In genomic region chr7:70353948-70354335, GRCh38 we compare ENCODE assay signal across 20 cellular contexts.
"Had no signal": no experiment of that assay in that cellular context is flagged by ENCODE, and none has a peak within 500 bp of the region (broad histone marks: within the 10 kb centered on the region; RNA-seq: fewer than 3 reads in every experiment).

No MANE protein-coding gene starts in this region.

- H2AFZ ChIP-seq: parathyroid adenoma had no signal

- H3K9ac ChIP-seq: parathyroid adenoma had no signal

- H3K4me1 ChIP-seq: parathyroid adenoma had no signal

- H3K27me3 ChIP-seq: body of pancreas, gastrocnemius medialis, heart right ventricle, vagina had no signal

- H3K36me3 ChIP-seq: gastrocnemius medialis, heart right ventricle, vagina had no signal

- FAIRE-seq: TTC549 had no signal

- H3K79me2 ChIP-seq: parathyroid adenoma had no signal

- H3K27ac ChIP-seq: body of pancreas, epithelial cell of prostate, gastrocnemius medialis, heart right ventricle, parathyroid adenoma, vagina had no signal

- DNase-seq: activated CD4-positive, alpha-beta memory T cell treated with anti-CD3 and anti-CD28 coated beads, Interleukin-2, amount 10 ng/mL, durations not matched to agents 7 days and 5 days; activated CD4-positive, alpha-beta T cell treated with anti-CD3 and anti-CD28 coated beads for 48 hours; activated CD4-positive, CD25-positive, alpha-beta regulatory T cell; activated CD8-positive, alpha-beta memory T cell treated with anti-CD3 and anti-CD28 coated beads, Interleukin-2, amount 10 ng/mL, durations not matched to agents 7 days and 5 days; activated naive CD4-positive, alpha-beta T cell; activated naive CD8-positive, alpha-beta T cell treated with anti-CD3 and anti-CD28 coated beads for 36 hours; amygdala; body of pancreas; gastrocnemius medialis; heart right ventricle; mucosa of descending colon; natural killer cell; stimulated activated CD4-positive, alpha-beta T cell treated with anti-CD3 and anti-CD28 coated beads, Interleukin-4, amount 100 ng/mL, for 1 hour; stimulated activated naive CD8-positive, alpha-beta T cell treated with anti-CD3 and anti-CD28 coated beads, Interleukin-15, amount 100 ng/mL, for 72 hours; trophoblast cell had no signal

- H3K4me2 ChIP-seq: smooth muscle cell had no signal

- H3K9me3 ChIP-seq: body of pancreas, gastrocnemius medialis, heart right ventricle, mucosa of descending colon, vagina had no signal

- ATAC-seq: activated CD8-positive, alpha-beta memory T cell treated with anti-CD3 and anti-CD28 coated beads, Interleukin-2, amount 10 ng/mL, durations not matched to agents 7 days and 5 days; body of pancreas; gastrocnemius medialis; heart right ventricle; stimulated activated naive CD8-positive, alpha-beta T cell treated with anti-CD3 and anti-CD28 coated beads, Interleukin-15, amount 100 ng/mL, for 72 hours had no signal

- H3K4me3 ChIP-seq: body of pancreas, gastrocnemius medialis, heart right ventricle, mucosa of descending colon, smooth muscle cell, vagina had no signal
